In the genomic region with DNA sequence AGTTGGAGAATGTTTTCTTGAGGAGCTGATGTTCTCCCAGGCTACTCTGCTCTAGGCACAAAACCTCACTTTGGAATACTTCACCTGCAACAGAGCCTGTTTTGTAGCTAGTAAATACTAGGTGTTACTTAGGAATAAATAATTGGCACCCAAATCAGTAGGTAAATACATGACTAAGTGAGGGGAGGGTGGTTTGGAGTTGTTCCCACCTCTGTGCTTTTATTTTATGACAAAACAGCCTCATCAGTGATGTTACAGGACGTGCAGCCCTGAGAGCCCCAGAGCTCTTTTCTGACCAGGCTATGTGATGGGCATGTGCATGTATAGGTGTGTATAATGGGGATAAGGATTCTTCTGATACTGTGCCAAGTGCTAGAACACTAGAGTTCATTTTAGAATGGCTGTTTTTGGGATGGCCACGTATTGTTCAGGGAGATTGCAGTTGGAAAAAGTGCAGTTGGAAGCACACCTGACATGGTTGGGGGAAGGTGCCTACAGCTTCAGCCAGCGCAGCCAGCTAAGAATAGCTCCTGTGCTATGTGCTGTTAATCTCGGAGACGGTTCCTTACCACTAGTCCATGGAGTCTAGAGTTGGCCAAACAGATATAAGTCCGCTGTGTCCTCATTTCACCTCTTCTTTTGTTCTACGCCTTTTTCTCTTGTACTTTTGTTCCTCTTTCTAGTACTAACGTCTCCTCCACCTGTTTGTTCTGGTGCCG, we compare ENCODE assay signal across 13 cellular contexts.
DNase-seq lines count a peak whose midpoint lies in the region; TF ChIP-seq lines count a peak whose summit lies in the region.
"Had no signal": no experiment of that assay in that cellular context is flagged by ENCODE, and none has a peak within 500 bp of the region (broad histone marks: within the 10 kb centered on the region; RNA-seq: fewer than 3 reads in every experiment).

No MANE protein-coding gene starts in this region.

- H3K36me3 ChIP-seq in GM23248 (ENCODE audit: low read depth) (peaks cover 48% of the 10 kb centered on the region), OCI-LY1 (ENCODE audit: insufficient read depth, low read length) (peaks cover 1% of the 10 kb centered on the region; the same call in 1 of the 2 replicates), left ventricle myocardium inferior (peaks cover 11% of the 10 kb centered on the region), rectal smooth muscle tissue (ENCODE audit: control insufficient read depth, insufficient read depth, low read length) (no peaks in the 10 kb centered on the region), colonic mucosa (no peaks in the 10 kb centered on the region)
- H3K36me3 ChIP-seq: neutrophil had no signal

- peaks cover 100% of the 10 kb centered on the region for H3K79me2 ChIP-seq in GM23248 (ENCODE audit: insufficient read depth)
- H3K79me2 ChIP-seq in OCI-LY1 (ENCODE audit: insufficient read depth, low read length): peaks cover 5% of the 10 kb centered on the region; the same call in 1 of the 2 replicates
- H3K79me2 ChIP-seq in H9 (ENCODE audit: insufficient read depth, low read length): no peaks in the 10 kb centered on the region

- H2BK5ac ChIP-seq in H9 (ENCODE audit: insufficient read length, low read length): no peak overlapping the region

- no peak overlapping the region for H4K8ac ChIP-seq in H9 (replicated peaks; ENCODE audit: insufficient read length, low read depth, low read length)

- TF ChIP-seq CTCF in OCI-LY1 (IDR thresholded peaks at IDR 0.05; ENCODE audit: low read length): no peak
- no peak for TF ChIP-seq CTCF in left ventricle myocardium inferior (IDR thresholded peaks at IDR 0.05; ENCODE audit: borderline replicate concordance)
- no peak for TF ChIP-seq CTCF in colonic mucosa (IDR thresholded peaks at IDR 0.05)
- no peak for TF ChIP-seq CTCF in H9 (conservative IDR thresholded peaks at IDR 0.05)

- H3K23me2 ChIP-seq in H9 (ENCODE audit: insufficient read length, low read depth, low read length, poor library complexity, severe bottlenecking): no peaks in the 10 kb centered on the region

- H3K9me3 ChIP-seq in GM23248 (ENCODE audit: low read depth) (no peaks in the 10 kb centered on the region), OCI-LY1 (ENCODE audit: low read length) (no peaks in the 10 kb centered on the region), left ventricle myocardium inferior (replicated peaks) (no peaks in the 10 kb centered on the region), colonic mucosa (no peaks in the 10 kb centered on the region), H9 (ENCODE audit: control insufficient read depth, low read depth, low read length) (no peaks in the 10 kb centered on the region)
- H3K9me3 ChIP-seq: neutrophil had no signal

- H3K4me1 Mint-ChIP-seq in H9: peaks cover 3 to 12% of the 10 kb centered on the region in 2 experiments; a peak in 3 of 4 replicates

- H4K91ac ChIP-seq in H9 (ENCODE audit: insufficient read length, low read depth, low read length): no peak overlapping the region

- H4K5ac ChIP-seq in H9 (ENCODE audit: insufficient read length, low read depth, low read length): no peak overlapping the region

- H3K4me3 Mint-ChIP-seq in H9: no peak overlapping the region
- H3K4me3 Mint-ChIP-seq: activated CD4-positive, alpha-beta T cell treated with anti-CD3 and anti-CD28 coated beads, Interleukin-2, amount 10 ng/mL, durations not matched to agents 7 days and 5 days; activated naive CD8-positive, alpha-beta T cell had no signal

- H3K4me2 ChIP-seq in GM23248 (ENCODE audit: unreplicated experiment): no peak overlapping the region
- H3K4me2 ChIP-seq in OCI-LY1 (ENCODE audit: low read length): peak overlapping the region; percentile 6; the same call in 1 of the 2 replicates
- H3K4me2 ChIP-seq in H9 (ENCODE audit: insufficient read depth, insufficient read length, low read length): no peak overlapping the region

- no peaks in the 10 kb centered on the region for H3K79me1 ChIP-seq in H9 (ENCODE audit: insufficient read depth, low read depth, low read length, poor library complexity, severe bottlenecking)

- H3K27ac Mint-ChIP-seq in H9: peak overlapping the region in 1 of 3 experiments; percentile 63; a peak in 1 of 7 replicates
- H3K27ac Mint-ChIP-seq: activated CD4-positive, alpha-beta T cell treated with anti-CD3 and anti-CD28 coated beads, Interleukin-2, amount 10 ng/mL, durations not matched to agents 7 days and 5 days; activated naive CD8-positive, alpha-beta T cell had no signal

- no peak overlapping the region for H3K14ac ChIP-seq in H9 (ENCODE audit: insufficient read depth, low read length)

- in situ Hi-C loops in GM23248 (cut with MboI): no loop called here

- H3K36me3 Mint-ChIP-seq in H9 (ENCODE audit: insufficient read depth in 1 of 3, low read depth in 3 of 3): no peaks in the 10 kb centered on the region; a peak in 1 of 7 replicates

- H3K23ac ChIP-seq in H9 (ENCODE audit: insufficient read length, low read depth, low read length): no peak overlapping the region

- no peak overlapping the region for H3K18ac ChIP-seq in H9 (ENCODE audit: insufficient read length, low read depth, low read length)

- no peak overlapping the region for H3K4ac ChIP-seq in H9 (ENCODE audit: low read depth, low read length)

- H2AFZ ChIP-seq in GM23248 (no peak overlapping the region), OCI-LY1 (ENCODE audit: low read length) (no peak overlapping the region), H9 (ENCODE audit: low read length) (no peak overlapping the region)

- H3K9me2 ChIP-seq in GM23248 (ENCODE audit: insufficient read depth): no peaks in the 10 kb centered on the region
- H3K9me2 ChIP-seq in OCI-LY1 (ENCODE audit: low read depth, low read length): no peaks in the 10 kb centered on the region

- DNase-seq in GM23248 (no peak), left ventricle myocardium inferior (no peak), colonic mucosa (no peak), cortex of kidney (lab: John Stamatoyannopoulos, UW) (no peak), H9 (no peak), NCI-H2081 treated with DMSO at 0.1 percent for 48 hours (lab: John Stamatoyannopoulos, UW) (no peak)
- DNase-seq: activated CD4-positive, alpha-beta T cell treated with anti-CD3 and anti-CD28 coated beads, Interleukin-2, amount 10 ng/mL, durations not matched to agents 7 days and 5 days; NCI-H2227 treated with DMSO at 0.1 percent for 48 hours; stimulated activated CD4-positive, alpha-beta T cell treated with anti-CD3 and anti-CD28 coated beads, Interleukin-4, amount 100 ng/mL, for 1 hour had no signal

- intact Hi-C loops in left ventricle myocardium inferior (cut with micrococcal nuclease): no loop called here
- intact Hi-C loops in colonic mucosa (cut with DNase I): no loop called here

- no peak overlapping the region for H2BK15ac ChIP-seq in H9 (ENCODE audit: low read depth, low read length)

- no peak overlapping the region for H2BK120ac ChIP-seq in H9 (ENCODE audit: low read depth, low read length, poor library complexity, severe bottlenecking)

- H3K4me1 ChIP-seq in GM23248 (ENCODE audit: insufficient read depth): peaks cover 50% of the 10 kb centered on the region
- peaks cover 50% of the 10 kb centered on the region for H3K4me1 ChIP-seq in OCI-LY1 (ENCODE audit: insufficient read depth, low read length, severe bottlenecking)
- peaks cover 100% of the 10 kb centered on the region for H3K4me1 ChIP-seq in left ventricle myocardium inferior
- H3K4me1 ChIP-seq in rectal smooth muscle tissue (ENCODE audit: control insufficient read depth, insufficient read depth, low read length): peaks cover 70% of the 10 kb centered on the region
- no peaks in the 10 kb centered on the region for H3K4me1 ChIP-seq in colonic mucosa
- no peaks in the 10 kb centered on the region for H3K4me1 ChIP-seq in H9 (ENCODE audit: insufficient read depth, low read length)

- H3K27ac ChIP-seq in GM23248 (peak overlapping the region; percentile 98), OCI-LY1 (ENCODE audit: low read depth, low read length, poor library complexity, severe bottlenecking) (peak overlapping the region; percentile 48), left ventricle myocardium inferior (replicated peaks) (peak overlapping the region; percentile 84), rectal smooth muscle tissue (ENCODE audit: low read depth, low read length) (peak overlapping the region; percentile 64), colonic mucosa (no peak overlapping the region), H9 (ENCODE audit: insufficient read length, low read depth, low read length) (no peak overlapping the region)
- H3K27ac ChIP-seq: neutrophil had no signal

- no peak overlapping the region for H2BK12ac ChIP-seq in H9 (ENCODE audit: insufficient read length, low read depth, low read length)

- peaks cover 86% of the 10 kb centered on the region for H3F3A ChIP-seq in GM23248 (ENCODE audit: insufficient read depth)
- H3F3A ChIP-seq in OCI-LY1 (ENCODE audit: insufficient read depth, low read length): no peaks in the 10 kb centered on the region

- H3K27me3 ChIP-seq in GM23248 (replicated peaks; ENCODE audit: insufficient read depth) (no peaks in the 10 kb centered on the region), OCI-LY1 (ENCODE audit: insufficient read depth, low read length) (no peaks in the 10 kb centered on the region), left ventricle myocardium inferior (ENCODE audit: low read depth) (no peaks in the 10 kb centered on the region), rectal smooth muscle tissue (ENCODE audit: control insufficient read depth, insufficient read depth, low read length) (no peaks in the 10 kb centered on the region), colonic mucosa (no peaks in the 10 kb centered on the region), H9 (ENCODE audit: insufficient read depth, low read length) (no peaks in the 10 kb centered on the region)
- H3K27me3 ChIP-seq: neutrophil had no signal

- H2AK5ac ChIP-seq in H9 (ENCODE audit: insufficient read length, low read length): no peak overlapping the region

- no peaks in the 10 kb centered on the region for H3K27me3 Mint-ChIP-seq in H9 (ENCODE audit: low read depth)
- H3K27me3 Mint-ChIP-seq: activated CD4-positive, alpha-beta T cell treated with anti-CD3 and anti-CD28 coated beads, Interleukin-2, amount 10 ng/mL, durations not matched to agents 7 days and 5 days; activated naive CD8-positive, alpha-beta T cell had no signal

- H4K20me1 ChIP-seq in GM23248 (ENCODE audit: insufficient read depth) (0 out of 2 replicates have a peak, but pooled peaks cover 11% of the 10 kb centered on the region), OCI-LY1 (ENCODE audit: insufficient read depth, low read length) (no peaks in the 10 kb centered on the region), H9 (ENCODE audit: control insufficient read depth, insufficient read depth, insufficient read length) (no peaks in the 10 kb centered on the region)

- H3K56ac ChIP-seq in H9 (ENCODE audit: insufficient read length, low read depth, low read length): no peak overlapping the region

- WGBS in GM23248 (ENCODE audit: low coverage in 1 of 2, low lambda C conversion rate in 2 of 2, missing lambda C conversion rate in 2 of 2), 2 experiments: 63 to 64% methylated on average over 9 of the region's 9 CpGs
- WGBS in H9 (ENCODE audit: extremely low coverage, insufficient read length, low lambda C conversion rate): no CpG with 5 or more reads among the region's 9 CpGs

- no peak overlapping the region for H3T11ph ChIP-seq in H9 (ENCODE audit: low read length)

- H3K9ac ChIP-seq in GM23248: peak overlapping the region; percentile 29; the same call in 1 of the 2 replicates
- H3K9ac ChIP-seq in OCI-LY1 (ENCODE audit: low read length): no peak overlapping the region
- H3K9ac ChIP-seq in rectal smooth muscle tissue (ENCODE audit: low read length): no peak overlapping the region
- no peak overlapping the region for H3K9ac ChIP-seq in colonic mucosa (ENCODE audit: low read depth in 2 of 2, low read length in 2 of 2)
- no peak overlapping the region for H3K9ac ChIP-seq in H9 (ENCODE audit: extremely low read depth, insufficient read length, low read length)

- no peak overlapping the region for H2BK20ac ChIP-seq in H9 (ENCODE audit: low read depth, low read length, poor library complexity, severe bottlenecking)

- H3K4me3 ChIP-seq in GM23248: no peak overlapping the region
- H3K4me3 ChIP-seq in OCI-LY1 (ENCODE audit: low read depth, low read length, poor library complexity, severe bottlenecking): no peak overlapping the region
- H3K4me3 ChIP-seq in left ventricle myocardium inferior: peak overlapping the region; percentile 38
- H3K4me3 ChIP-seq in rectal smooth muscle tissue (ENCODE audit: low read length): peak overlapping the region; percentile 25
- H3K4me3 ChIP-seq in colonic mucosa: no peak overlapping the region

- no peaks in the 10 kb centered on the region for H3K9me3 Mint-ChIP-seq in H9
- H3K9me3 Mint-ChIP-seq: activated CD4-positive, alpha-beta T cell treated with anti-CD3 and anti-CD28 coated beads, Interleukin-2, amount 10 ng/mL, durations not matched to agents 7 days and 5 days had no signal

Comparison
In these comparisons a context has a peak if more than half of its experiments do, and no peak if none do; other contexts are left out.
1. H3K27ac ChIP-seq: peak in GM23248 (single experiment), OCI-LY1 (single experiment), left ventricle myocardium inferior (single experiment) and rectal smooth muscle tissue (single experiment); none in colonic mucosa (single experiment) and H9 (single experiment).
2. H3K4me3 ChIP-seq: peak in left ventricle myocardium inferior (single experiment) and rectal smooth muscle tissue (single experiment); none in GM23248 (single experiment), OCI-LY1 (single experiment) and colonic mucosa (single experiment).